26 cellular contexts compared by ENCODE assay signal in genomic region chr16:49533436-49533835, GRCh38.
"Had no signal": no experiment of that assay in that cellular context is flagged by ENCODE, and none has a peak within 500 bp of the region (broad histone marks: within the 10 kb centered on the region; RNA-seq: fewer than 3 reads in every experiment).

No MANE protein-coding gene starts in this region.

- H3K4me3 ChIP-seq: colonic mucosa, gastrocnemius medialis, heart left ventricle, hepatocyte, lung, pancreas, right atrium auricular region, testis, tibial artery had no signal

- H3K4me2 ChIP-seq: hepatocyte had no signal

- H3K27ac ChIP-seq: colonic mucosa, epithelial cell of prostate, gastrocnemius medialis, heart left ventricle, hepatocyte, pancreas, right atrium auricular region, testis, tibial artery had no signal

- H3K27me3 ChIP-seq: colonic mucosa, gastrocnemius medialis, heart left ventricle, hepatocyte, pancreas, right atrium auricular region, testis, tibial artery had no signal

- H3K79me2 ChIP-seq: hepatocyte had no signal

- H3K9me3 Mint-ChIP-seq: dendritic cell treated with granulocyte-macrophage colony-stimulating factor and Interleukin-4, amounts not matched to agents 40 ng/mL and 50 ng/mL, for 4 days; endodermal cell; memory B cell; natural killer cell; stimulated activated memory B cell treated with anti-CD40 and anti-IgM and Interleukin-4, amounts not matched to agents 10 μg/mL and 1 μg/mL and 100 μg/mL, for 72 hours; type B pancreatic cell had no signal

- H3K27me3 Mint-ChIP-seq: progenitor cell of endocrine pancreas had no signal

- ATAC-seq: esophagus mucosa; heart left ventricle; left lobe of liver; natural killer cell; pancreas; sciatic nerve; stimulated activated memory B cell treated with anti-CD40 and anti-IgM and Interleukin-4, amounts not matched to agents 10 μg/mL and 1 μg/mL and 100 μg/mL, for 72 hours; stimulated activated naive CD8-positive, alpha-beta T cell treated with anti-CD3 and anti-CD28 coated beads, Interleukin-15, Interleukin-2, amounts not matched to agents 100 U/mL and 50 U/mL, for 24 hours had no signal

- H3K36me3 ChIP-seq: colonic mucosa, gastrocnemius medialis, heart left ventricle, pancreas, right atrium auricular region, tibial artery had no signal

- H3K4me3 Mint-ChIP-seq: dendritic cell treated with granulocyte-macrophage colony-stimulating factor and Interleukin-4, amounts not matched to agents 40 ng/mL and 50 ng/mL, for 4 days; endodermal cell; memory B cell; natural killer cell; stimulated activated memory B cell treated with anti-CD40 and anti-IgM and Interleukin-4, amounts not matched to agents 10 μg/mL and 1 μg/mL and 100 μg/mL, for 72 hours; type B pancreatic cell had no signal

- H3K9me3 ChIP-seq: colonic mucosa, gastrocnemius medialis, heart left ventricle, pancreas, right atrium auricular region, testis, tibial artery had no signal

- DNase-seq: colonic mucosa; effector CD8-positive, alpha-beta T cell; endodermal cell; foreskin fibroblast; gastrocnemius medialis; heart left ventricle; kidney; natural killer cell; occipital lobe; stimulated activated CD4-positive, alpha-beta T cell treated with anti-CD3 and anti-CD28 coated beads, Interleukin-4, amount 100 ng/mL, for 4 hours; stimulated activated naive CD8-positive, alpha-beta T cell treated with anti-CD3 and anti-CD28 coated beads, Interleukin-15, Interleukin-2, amounts not matched to agents 100 U/mL and 50 U/mL, for 24 hours; testis; tibial artery had no signal

- H2AFZ ChIP-seq: hepatocyte had no signal

- H3K36me3 Mint-ChIP-seq: memory B cell; natural killer cell; stimulated activated memory B cell treated with anti-CD40 and anti-IgM and Interleukin-4, amounts not matched to agents 10 μg/mL and 1 μg/mL and 100 μg/mL, for 72 hours had no signal

- H3K4me1 ChIP-seq: colonic mucosa, pancreas, testis had no signal

- H3K27ac Mint-ChIP-seq: dendritic cell treated with granulocyte-macrophage colony-stimulating factor and Interleukin-4, amounts not matched to agents 40 ng/mL and 50 ng/mL, for 4 days; endodermal cell; memory B cell; natural killer cell; progenitor cell of endocrine pancreas; stimulated activated memory B cell treated with anti-CD40 and anti-IgM and Interleukin-4, amounts not matched to agents 10 μg/mL and 1 μg/mL and 100 μg/mL, for 72 hours; type B pancreatic cell had no signal
